11 cellular contexts compared by ENCODE assay signal in the genomic region with DNA sequence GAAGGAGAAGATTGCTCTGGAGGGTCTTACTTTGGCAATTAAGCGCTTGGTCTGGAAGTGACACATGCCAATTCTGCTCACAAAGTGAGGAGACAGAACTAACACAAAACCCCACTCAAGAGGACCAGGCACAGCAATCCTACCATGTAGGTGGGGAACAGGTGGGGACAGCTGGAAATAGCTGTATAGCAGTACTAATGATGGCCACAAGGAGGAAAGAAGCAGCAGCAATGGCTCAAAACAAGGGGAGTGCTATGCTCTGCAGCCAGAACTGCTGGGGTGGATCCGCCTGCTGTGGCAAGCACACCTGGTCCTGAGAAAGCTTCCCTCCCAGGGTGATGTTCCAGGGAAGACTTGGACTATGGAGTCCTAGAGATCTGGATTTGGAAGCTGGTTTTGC. TPM values are rescaled to one million over a fixed set of nuclear protein-coding genes. Genes with fewer than 3 reads are reported as not detected.
A peak's percentile ranks its signal among the peaks of the same experiment; 100 is the strongest.
DNase-seq lines count a peak whose midpoint lies in the region; ATAC-seq, FAIRE-seq and TF ChIP-seq lines count a peak whose summit lies in the region.
"Had no signal": no experiment of that assay in that cellular context is flagged by ENCODE, and none has a peak within 500 bp of the region (broad histone marks: within the 10 kb centered on the region; RNA-seq: fewer than 3 reads in every experiment).

No MANE protein-coding gene starts in this region.

- H3K4me1 ChIP-seq in A549 (no peaks in the 10 kb centered on the region), OCI-LY7 (ENCODE audit: insufficient read depth, low read length, poor library complexity, severe bottlenecking) (no peaks in the 10 kb centered on the region)

- no peaks in the 10 kb centered on the region for H3K9me3 Mint-ChIP-seq in activated T-helper 2 cell treated with anti-CD3 and anti-CD28 coated beads, Interferon-gamma antibody, Interleukin-2, Interleukin-4, amounts not matched to agents 10 μg/mL and 5 μg/mL and 100 μg/mL, durations not matched to agents 14 hours and 24 hours and 36 hours
- no peaks in the 10 kb centered on the region for H3K9me3 Mint-ChIP-seq in stimulated activated memory B cell treated with anti-CD40 and anti-IgM and Interleukin-4, amounts not matched to agents 10 μg/mL and 1 μg/mL and 100 μg/mL, for 72 hours

- no peak overlapping the region for H2AFZ ChIP-seq in OCI-LY7 (ENCODE audit: low read length)

- WGBS in A549 (ENCODE audit: missing lambda C conversion rate), result 5% methylated on average over 2 of the region's 2 CpGs

- peak in 1 of 2 experiments; percentile 21; a peak in 1 of 5 replicates for TF ChIP-seq RAD21 in A549 (conservative IDR thresholded peaks at IDR 0.05 in 1 of 2, IDR thresholded peaks at IDR 0.05 in 1 of 2)

- no peaks in the 10 kb centered on the region for H3K36me3 Mint-ChIP-seq in activated T-helper 2 cell treated with anti-CD3 and anti-CD28 coated beads, Interferon-gamma antibody, Interleukin-2, Interleukin-4, amounts not matched to agents 10 μg/mL and 5 μg/mL and 100 μg/mL, durations not matched to agents 14 hours and 24 hours and 36 hours (ENCODE audit: low read depth)
- H3K36me3 Mint-ChIP-seq in stimulated activated memory B cell treated with anti-CD40 and anti-IgM and Interleukin-4, amounts not matched to agents 10 μg/mL and 1 μg/mL and 100 μg/mL, for 72 hours, result no peaks in the 10 kb centered on the region

- no peak overlapping the region for H3K27ac ChIP-seq in A549
- H3K27ac ChIP-seq in OCI-LY7 (ENCODE audit: low read depth, low read length, poor library complexity, severe bottlenecking), result no peak overlapping the region

- no peak overlapping the region for H3K4me3 ChIP-seq in A549
- no peak overlapping the region for H3K4me3 ChIP-seq in OCI-LY7 (ENCODE audit: low read depth, low read length, poor library complexity, severe bottlenecking)
- no peak overlapping the region for H3K4me3 ChIP-seq in fibroblast of villous mesenchyme (ENCODE audit: low read depth, low read length)

- H3K4me2 ChIP-seq in A549 (no peak overlapping the region), OCI-LY7 (ENCODE audit: low read length) (no peak overlapping the region)

- DNase-seq in A549 (ENCODE audit: low read depth in 1 of 2, low spot score in 1 of 2) (peak in 1 of 2 experiments; percentile 18), ELR (ENCODE audit: low read depth) (peak; percentile 26), OCI-LY7 (ENCODE audit: low spot score) (peak; percentile 24), fibroblast of villous mesenchyme (ENCODE audit: low read depth) (no peak)
- no peak for DNase-seq in activated T-helper 2 cell treated with anti-CD3 and anti-CD28 coated beads, Interferon-gamma antibody, Interleukin-2, Interleukin-4, amounts not matched to agents 10 μg/mL and 5 μg/mL and 100 μg/mL, durations not matched to agents 14 hours and 24 hours and 36 hours (ENCODE audit: low spot score)
- DNase-seq: effector CD4-positive, alpha-beta T cell; stimulated activated CD4-positive, alpha-beta T cell treated with anti-CD3 and anti-CD28 coated beads, Interleukin-4, amount 100 ng/mL, for 4 hours had no signal

- TF ChIP-seq EP300 in A549 (IDR thresholded peaks at IDR 0.05), result no peak

- BruUV-seq in OCI-LY7 (replicated peaks; lab: Mats Ljungman, UMichigan), result no TSS peak

- H3K27me3 Mint-ChIP-seq in activated T-helper 2 cell treated with anti-CD3 and anti-CD28 coated beads, Interferon-gamma antibody, Interleukin-2, Interleukin-4, amounts not matched to agents 10 μg/mL and 5 μg/mL and 100 μg/mL, durations not matched to agents 14 hours and 24 hours and 36 hours (ENCODE audit: low read depth), result peaks cover 15% of the 10 kb centered on the region
- H3K27me3 Mint-ChIP-seq in stimulated activated memory B cell treated with anti-CD40 and anti-IgM and Interleukin-4, amounts not matched to agents 10 μg/mL and 1 μg/mL and 100 μg/mL, for 72 hours, result peaks cover 22% of the 10 kb centered on the region

- H3K4me3 Mint-ChIP-seq in activated T-helper 2 cell treated with anti-CD3 and anti-CD28 coated beads, Interferon-gamma antibody, Interleukin-2, Interleukin-4, amounts not matched to agents 10 μg/mL and 5 μg/mL and 100 μg/mL, durations not matched to agents 14 hours and 24 hours and 36 hours (ENCODE audit: low read depth), result no peak overlapping the region
- no peak overlapping the region for H3K4me3 Mint-ChIP-seq in stimulated activated memory B cell treated with anti-CD40 and anti-IgM and Interleukin-4, amounts not matched to agents 10 μg/mL and 1 μg/mL and 100 μg/mL, for 72 hours

- 0 out of 3 replicates have a peak, but pooled peaks have one; percentile 5 for TF ChIP-seq CTCF in A549 (IDR thresholded peaks at IDR 0.05)
- TF ChIP-seq CTCF in OCI-LY7 (conservative IDR thresholded peaks at IDR 0.05; ENCODE audit: low read length), result peak; percentile 52
- TF ChIP-seq CTCF in fibroblast of villous mesenchyme (IDR thresholded peaks at IDR 0.05; ENCODE audit: insufficient read depth, low read depth, low read length), result peak; percentile 32

- peak; percentile 68 to 88; a peak in 4 of 6 replicates for ATAC-seq in A549
- no peak for ATAC-seq in GM19452 (IDR thresholded peaks at IDR 0.05; ENCODE audit: unreplicated experiment)
- ATAC-seq in stimulated activated memory B cell treated with anti-CD40 and anti-IgM and Interleukin-4, amounts not matched to agents 10 μg/mL and 1 μg/mL and 100 μg/mL, for 72 hours, result no peak
- no peak for ATAC-seq in activated CD4-positive, CD25-positive, alpha-beta regulatory T cell treated with anti-CD3 and anti-CD28 coated beads, Interleukin-2, amount 50 U/mL, for 24 hours

- intact Hi-C loops in OCI-LY7 (cut with micrococcal nuclease; ENCODE audit: unreplicated experiment), result no loop called here
- intact Hi-C loops in activated T-helper 2 cell treated with anti-CD3 and anti-CD28 coated beads, Interferon-gamma antibody, Interleukin-2, Interleukin-4, amounts not matched to agents 10 μg/mL and 5 μg/mL and 100 μg/mL, durations not matched to agents 14 hours and 24 hours and 36 hours (cut with micrococcal nuclease), result no loop called here

- FAIRE-seq in A549 (lab: Jason Lieb, UNC), result no peak
- FAIRE-seq: G401.6 had no signal

- no peaks in the 10 kb centered on the region for H3K4me1 Mint-ChIP-seq in activated T-helper 2 cell treated with anti-CD3 and anti-CD28 coated beads, Interferon-gamma antibody, Interleukin-2, Interleukin-4, amounts not matched to agents 10 μg/mL and 5 μg/mL and 100 μg/mL, durations not matched to agents 14 hours and 24 hours and 36 hours (ENCODE audit: low read depth)
- no peaks in the 10 kb centered on the region for H3K4me1 Mint-ChIP-seq in stimulated activated memory B cell treated with anti-CD40 and anti-IgM and Interleukin-4, amounts not matched to agents 10 μg/mL and 1 μg/mL and 100 μg/mL, for 72 hours

- no peak overlapping the region for H3K27ac Mint-ChIP-seq in activated T-helper 2 cell treated with anti-CD3 and anti-CD28 coated beads, Interferon-gamma antibody, Interleukin-2, Interleukin-4, amounts not matched to agents 10 μg/mL and 5 μg/mL and 100 μg/mL, durations not matched to agents 14 hours and 24 hours and 36 hours
- H3K27ac Mint-ChIP-seq in stimulated activated memory B cell treated with anti-CD40 and anti-IgM and Interleukin-4, amounts not matched to agents 10 μg/mL and 1 μg/mL and 100 μg/mL, for 72 hours, result no peak overlapping the region

- no peaks in the 10 kb centered on the region for H3K36me3 ChIP-seq in OCI-LY7 (ENCODE audit: insufficient read depth, low read length)

- H3K9me2 ChIP-seq in OCI-LY7 (ENCODE audit: insufficient read depth, low read length), result no peaks in the 10 kb centered on the region

- H3K9me3 ChIP-seq in A549, result no peaks in the 10 kb centered on the region
- H3K9me3 ChIP-seq in OCI-LY7 (ENCODE audit: low read length), result no peaks in the 10 kb centered on the region

- no peaks in the 10 kb centered on the region for H4K20me1 ChIP-seq in OCI-LY7 (ENCODE audit: insufficient read depth, low read length)

- POLR2A ChIA-PET in A549 (lab: Yijun Ruan, JAX) (no interaction called here), OCI-LY7 (lab: Charles Lee) (no interaction called here)

- CTCF ChIA-PET in A549 (lab: Yijun Ruan, JAX), result interaction anchor here (1.1 to 2.9 kb wide), 6 partner anchors 9 to 74 kb away, joined by 3 to 7 read pairs (median 4); partner anchors contain the start of gene TMEM132E
- CTCF ChIA-PET in OCI-LY7 (lab: Charles Lee; ENCODE audit: unreplicated experiment), result no interaction called here

- TF ChIP-seq POLR2A in A549 (IDR thresholded peaks at IDR 0.05; ENCODE audit: low read length), result no peak

- H3K79me2 ChIP-seq in OCI-LY7 (ENCODE audit: insufficient read depth, low read depth, low read length), result no peaks in the 10 kb centered on the region

TF ChIP-seq in A549, 52 proteins besides CTCF, POLR2A, EP300 and RAD21:
- TF ChIP-seq HEYL (CRISPR knock-in tag; IDR thresholded peaks at IDR 0.05), result no peak
- TF ChIP-seq RNF2 (IDR thresholded peaks at IDR 0.05; ENCODE audit: borderline replicate concordance, low read depth), result no peak
- TF ChIP-seq ELK1 (IDR thresholded peaks at IDR 0.05; ENCODE audit: low read depth, low read length), result no peak

RNA-seq across cellular contexts. Expression of gene TMEM132E, which starts 17.0 kb away (rescaled TPM):
- not detected in 2 replicates for polyA plus RNA-seq in A549 (2011; rRNA removed)
- not detected in 2 replicates for polyA plus RNA-seq in A549 (2012; cell fraction: cytosol; rRNA removed)
- polyA plus RNA-seq in A549 (2012; cell fraction: nucleus; rRNA removed), result not detected in 2 replicates
- polyA plus RNA-seq in A549 (2017; fragmentation: RNase III; extraction: RNeasy Plus Mini Kit Qiagen cat#74134 plus additional on column Dnase treatment), result not detected in 3 replicates
- 0.05 TPM in 1 of 2 replicates, not detected in the other for polyA minus RNA-seq in A549 (2011; rRNA and poly(A)+ RNA removed)
- not detected in 2 replicates for total RNA-seq in OCI-LY7 (2014; rRNA removed; shearing (Covaris generic))
- total RNA-seq in OCI-LY7 (2022), result not detected in 2 replicates
- total RNA-seq in fibroblast of villous mesenchyme, result under 0.01 TPM in 1 of 2 replicates, not detected in the other
- not detected in 2 replicates for total RNA-seq in activated T-helper 2 cell treated with anti-CD3 and anti-CD28 coated beads, Interferon-gamma antibody, Interleukin-2, Interleukin-4, amounts not matched to agents 10 μg/mL and 5 μg/mL and 100 μg/mL, durations not matched to agents 14 hours and 24 hours and 36 hours

Comparison
In these comparisons a context has a peak if more than half of its experiments do, and no peak if none do; other contexts are left out.
1. ATAC-seq: peak in A549 (2 of 2); none in GM19452 (single experiment), stimulated activated memory B cell treated with anti-CD40 and anti-IgM and Interleukin-4, amounts not matched to agents 10 μg/mL and 1 μg/mL and 100 μg/mL, for 72 hours (single experiment) and activated CD4-positive, CD25-positive, alpha-beta regulatory T cell treated with anti-CD3 and anti-CD28 coated beads, Interleukin-2, amount 50 U/mL, for 24 hours (0 of 2).
2. DNase-seq: peak in ELR (single experiment) and OCI-LY7 (single experiment); none in fibroblast of villous mesenchyme (single experiment) and activated T-helper 2 cell treated with anti-CD3 and anti-CD28 coated beads, Interferon-gamma antibody, Interleukin-2, Interleukin-4, amounts not matched to agents 10 μg/mL and 5 μg/mL and 100 μg/mL, durations not matched to agents 14 hours and 24 hours and 36 hours (single experiment).
3. Peak in every context shown above with its lines, with median percentiles within 50 percentile points of each other: CTCF ChIP-seq.